Comparison of ENCODE assay signal across 10 cellular contexts in genomic region chr12:124498178-124498869, GRCh38.
DNase-seq lines count a peak whose midpoint lies in the region; ATAC-seq, FAIRE-seq and TF ChIP-seq lines count a peak whose summit lies in the region.
"Had no signal": no experiment of that assay in that cellular context is flagged by ENCODE, and none has a peak within 500 bp of the region (broad histone marks: within the 10 kb centered on the region; RNA-seq: fewer than 3 reads in every experiment).

No MANE protein-coding gene starts in this region.

- no peaks in the 10 kb centered on the region for H3K9me3 Mint-ChIP-seq in CD14-positive monocyte
- no peaks in the 10 kb centered on the region for H3K9me3 Mint-ChIP-seq in stimulated activated naive CD8-positive, alpha-beta T cell treated with anti-CD3 and anti-CD28 coated beads, Interleukin-15, amount 100 ng/mL, for 72 hours

- H3K27me3 ChIP-seq in SJCRH30 = no peaks in the 10 kb centered on the region
- no peaks in the 10 kb centered on the region for H3K27me3 ChIP-seq in pancreas

- DNase-seq in CD14-positive monocyte (ENCODE audit: low spot score) = no peak
- DNase-seq in SJCRH30 = no peak
- DNase-seq in fibroblast of gingiva (ENCODE audit: low read depth) = peak; percentile 87
- DNase-seq in pancreas = no peak
- no peak for DNase-seq in SIG-M5 (lab: John Stamatoyannopoulos, UW)
- DNase-seq in islet precursor cell = no peak
- no peak for DNase-seq in stimulated activated naive CD8-positive, alpha-beta T cell treated with anti-CD3 and anti-CD28 coated beads, Interleukin-15, amount 100 ng/mL, for 72 hours
- DNase-seq: NCI-H1048, SW 1271 had no signal

- TF ChIP-seq CTCF in CD14-positive monocyte (IDR thresholded peaks at IDR 0.05) (no peak), pancreas (IDR thresholded peaks at IDR 0.05) (no peak)

- peak overlapping the region in 1 of 2 donors; percentile 42 for H3K4me3 Mint-ChIP-seq in CD14-positive monocyte
- H3K4me3 Mint-ChIP-seq in stimulated activated naive CD8-positive, alpha-beta T cell treated with anti-CD3 and anti-CD28 coated beads, Interleukin-15, amount 100 ng/mL, for 72 hours = no peak overlapping the region

- H3K4me1 ChIP-seq in SJCRH30 (peaks cover 46% of the 10 kb centered on the region), pancreas (peaks cover 20 to 32% (median 20%) of the 10 kb centered on the region in 3 donors)

- H3K9me3 ChIP-seq in SJCRH30 (replicated peaks) (no peaks in the 10 kb centered on the region), pancreas (no peaks in the 10 kb centered on the region)

- 20 to 21% methylated on average over 18 to 20 of the region's 20 CpGs for WGBS in pancreas, 2 donors

- peak overlapping the region in 5 of 7 donors; percentile 50 to 85 (median 76) for H3K27ac Mint-ChIP-seq in CD14-positive monocyte
- H3K27ac Mint-ChIP-seq in stimulated activated naive CD8-positive, alpha-beta T cell treated with anti-CD3 and anti-CD28 coated beads, Interleukin-15, amount 100 ng/mL, for 72 hours = peak overlapping the region in 1 of 2 donors; percentile 15

- H3K27ac ChIP-seq in SJCRH30 = 0 out of 2 replicates have a peak overlapping the region, but pooled peaks have one; percentile 9
- H3K27ac ChIP-seq in pancreas = peak overlapping the region; percentile 32 to 79 (median 65)

- peaks cover 42 to 48% of the 10 kb centered on the region in 2 donors for H3K36me3 Mint-ChIP-seq in CD14-positive monocyte

- H3K27me3 Mint-ChIP-seq in CD14-positive monocyte (ENCODE audit: low read depth in 3 of 3) = peaks cover 0 to 3% (median 0%) of the 10 kb centered on the region in 3 donors
- H3K27me3 Mint-ChIP-seq in stimulated activated naive CD8-positive, alpha-beta T cell treated with anti-CD3 and anti-CD28 coated beads, Interleukin-15, amount 100 ng/mL, for 72 hours = no peaks in the 10 kb centered on the region

- intact Hi-C loops in CD14-positive monocyte (cut with micrococcal nuclease) = no loop called here
- intact Hi-C loops in pancreas (cut with DNase I) = loop anchor here in 1 of 3 donors (10.0 kb wide), 2 partner anchors 114 to 256 kb away; no protein-coding TSS in a partner anchor

- ATAC-seq in pancreas (peak; percentile 6 to 46 (median 30)), HG03520 (IDR thresholded peaks at IDR 0.05; ENCODE audit: unreplicated experiment) (no peak)
- ATAC-seq in stimulated activated naive CD8-positive, alpha-beta T cell treated with anti-CD3 and anti-CD28 coated beads, Interleukin-15, amount 100 ng/mL, for 72 hours = no peak

- no peak overlapping the region for H3K4me3 ChIP-seq in SJCRH30
- H3K4me3 ChIP-seq in pancreas = no peak overlapping the region

- H3K36me3 ChIP-seq in SJCRH30 = peaks cover 15% of the 10 kb centered on the region
- H3K36me3 ChIP-seq in pancreas = peaks cover 0 to 5% (median 0%) of the 10 kb centered on the region in 3 donors

- FAIRE-seq in pancreas (lab: Jason Lieb, UNC) = no peak

- peaks cover 49% of the 10 kb centered on the region for H3K4me1 Mint-ChIP-seq in CD14-positive monocyte
- peaks cover 90% of the 10 kb centered on the region for H3K4me1 Mint-ChIP-seq in stimulated activated naive CD8-positive, alpha-beta T cell treated with anti-CD3 and anti-CD28 coated beads, Interleukin-15, amount 100 ng/mL, for 72 hours

Comparison
In these comparisons a context has a peak if more than half of its experiments do, and no peak if none do; other contexts are left out.
1. ATAC-seq: peak in pancreas (4 of 4); none in HG03520 (single experiment) and stimulated activated naive CD8-positive, alpha-beta T cell treated with anti-CD3 and anti-CD28 coated beads, Interleukin-15, amount 100 ng/mL, for 72 hours (single experiment).